17 cellular contexts compared by ENCODE assay signal in the genomic region with DNA sequence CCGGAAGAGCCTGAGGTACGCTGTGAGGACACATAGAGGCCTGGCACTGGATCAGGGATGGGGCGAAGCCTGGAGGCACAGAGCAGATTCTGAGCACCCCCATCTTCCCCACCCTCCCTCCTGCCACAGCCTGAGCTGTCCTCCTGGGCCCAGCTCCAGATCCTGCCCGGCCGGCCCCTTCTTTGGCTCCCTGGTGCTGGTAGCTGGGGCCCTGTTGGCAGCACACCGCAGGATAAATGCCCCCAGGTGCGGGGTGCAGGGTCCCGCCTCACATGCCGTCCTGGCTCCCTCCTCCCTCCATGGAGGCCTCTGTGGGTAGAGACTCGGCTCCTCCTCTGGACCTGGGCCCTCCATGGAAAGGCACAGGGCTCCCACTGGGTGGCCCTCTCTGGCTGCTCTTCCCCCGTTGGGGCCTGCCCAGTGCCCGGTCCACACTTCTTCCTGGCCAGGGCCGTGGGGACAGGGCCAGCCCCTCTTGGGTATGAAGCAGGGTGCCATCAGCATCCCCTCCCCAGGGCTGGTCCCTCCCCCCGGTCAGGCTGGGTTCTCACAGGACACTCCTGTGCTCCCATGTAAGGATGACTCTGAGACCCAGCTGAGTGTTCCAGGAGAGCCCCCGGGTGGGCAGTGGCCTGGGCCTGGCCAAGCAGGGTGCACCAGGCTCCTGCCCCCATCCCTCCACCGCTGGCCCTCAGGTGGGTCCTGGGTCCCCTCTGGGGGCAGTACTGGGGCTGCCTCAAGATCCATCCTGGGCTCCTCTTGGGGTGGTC. TPM values are rescaled to one million over a fixed set of nuclear protein-coding genes. Genes with fewer than 3 reads are reported as not detected.
DNase-seq lines count a peak whose midpoint lies in the region; ATAC-seq lines count a peak whose summit lies in the region.
"Had no signal": no experiment of that assay in that cellular context is flagged by ENCODE, and none has a peak within 500 bp of the region (broad histone marks: within the 10 kb centered on the region; RNA-seq: fewer than 3 reads in every experiment).

No MANE protein-coding gene starts in this region.

- H3K9me3 Mint-ChIP-seq in activated T-cell treated with anti-CD3 and anti-CD28 coated beads, Interleukin-2, amount 50 U/mL, for 72 hours = no peaks in the 10 kb centered on the region
- H3K9me3 Mint-ChIP-seq: activated naive CD8-positive, alpha-beta T cell treated with anti-CD3 and anti-CD28 coated beads for 36 hours; CD14-positive monocyte; naive thymus-derived CD8-positive, alpha-beta T cell; stimulated activated naive CD8-positive, alpha-beta T cell treated with anti-CD3 and anti-CD28 coated beads, Interleukin-15, Interleukin-2, amounts not matched to agents 100 ng/mL and 50 ng/mL, for 24 hours had no signal

- no peak for DNase-seq in activated T-cell treated with anti-CD3 and anti-CD28 coated beads, Interleukin-2, amount 50 U/mL, for 72 hours
- DNase-seq in activated T-cell treated with anti-CD3 and anti-CD28 coated beads, Interleukin-2, amount 50 U/mL, for 1 hour = no peak
- DNase-seq in M059J (ENCODE audit: low read depth) (peak; percentile 30), islet precursor cell (peak; percentile 40), retina (peak; percentile 33)
- DNase-seq in stimulated activated naive CD4-positive, alpha-beta T cell (lab: John Stamatoyannopoulos, UW) = no peak
- DNase-seq: activated CD4-positive, alpha-beta T cell treated with anti-CD3 and anti-CD28 coated beads for 4 hours; activated naive CD8-positive, alpha-beta T cell treated with anti-CD3 and anti-CD28 coated beads for 36 hours; Kasumi-1; NCI-H1436; NCI-H2171; NCI-H748 treated with DMSO at 0.1 percent for 48 hours had no signal

- peak; percentile 21 to 22 for ATAC-seq in activated T-cell treated with anti-CD3 and anti-CD28 coated beads, Interleukin-2, amount 50 U/mL, for 72 hours (replicated peaks in 1 of 2)
- ATAC-seq in GM19328 (IDR thresholded peaks at IDR 0.05; ENCODE audit: unreplicated experiment) (no peak), GM21390 (IDR thresholded peaks at IDR 0.05; ENCODE audit: unreplicated experiment) (no peak)
- ATAC-seq: naive thymus-derived CD8-positive, alpha-beta T cell had no signal

- H3K27me3 Mint-ChIP-seq in activated T-cell treated with anti-CD3 and anti-CD28 coated beads, Interleukin-2, amount 50 U/mL, for 72 hours (ENCODE audit: low read depth) = peaks cover 14% of the 10 kb centered on the region

- no peak overlapping the region for H3K4me3 Mint-ChIP-seq in activated T-cell treated with anti-CD3 and anti-CD28 coated beads, Interleukin-2, amount 50 U/mL, for 72 hours
- H3K4me3 Mint-ChIP-seq: activated naive CD8-positive, alpha-beta T cell treated with anti-CD3 and anti-CD28 coated beads for 36 hours; CD14-positive monocyte; naive thymus-derived CD8-positive, alpha-beta T cell; stimulated activated naive CD8-positive, alpha-beta T cell treated with anti-CD3 and anti-CD28 coated beads, Interleukin-15, Interleukin-2, amounts not matched to agents 100 ng/mL and 50 ng/mL, for 24 hours had no signal

- H3K4me1 Mint-ChIP-seq in activated T-cell treated with anti-CD3 and anti-CD28 coated beads, Interleukin-2, amount 50 U/mL, for 72 hours (ENCODE audit: low read depth) = no peaks in the 10 kb centered on the region
- H3K4me1 Mint-ChIP-seq: activated naive CD8-positive, alpha-beta T cell treated with anti-CD3 and anti-CD28 coated beads for 36 hours; CD14-positive monocyte had no signal

- no peaks in the 10 kb centered on the region for H3K36me3 Mint-ChIP-seq in activated T-cell treated with anti-CD3 and anti-CD28 coated beads, Interleukin-2, amount 50 U/mL, for 72 hours (ENCODE audit: insufficient read depth in 2 of 2)
- H3K36me3 Mint-ChIP-seq: activated naive CD8-positive, alpha-beta T cell treated with anti-CD3 and anti-CD28 coated beads for 36 hours; CD14-positive monocyte; naive thymus-derived CD8-positive, alpha-beta T cell had no signal

- no peak overlapping the region for H3K27ac Mint-ChIP-seq in activated T-cell treated with anti-CD3 and anti-CD28 coated beads, Interleukin-2, amount 50 U/mL, for 72 hours
- H3K27ac Mint-ChIP-seq: activated naive CD8-positive, alpha-beta T cell treated with anti-CD3 and anti-CD28 coated beads for 36 hours; CD14-positive monocyte; naive thymus-derived CD8-positive, alpha-beta T cell; stimulated activated naive CD8-positive, alpha-beta T cell treated with anti-CD3 and anti-CD28 coated beads, Interleukin-15, Interleukin-2, amounts not matched to agents 100 ng/mL and 50 ng/mL, for 24 hours had no signal

RNA-seq across cellular contexts. Expression of a gene that starts 1.1 kb away (rescaled TPM):
- 10 to 100 TPM; 25.0 to 27.7 TPM for total RNA-seq in activated T-cell treated with anti-CD3 and anti-CD28 coated beads, Interleukin-2, amount 50 U/mL, for 72 hours
- total RNA-seq in M059J (2014; rRNA removed; shearing (Covaris generic)) = 0.42 and 1.9 TPM in 2 replicates

RNA-seq across cellular contexts. Expression of a gene that starts 41.2 kb away (rescaled TPM):
- total RNA-seq in activated T-cell treated with anti-CD3 and anti-CD28 coated beads, Interleukin-2, amount 50 U/mL, for 72 hours = 1 to 10 TPM; 9.1 TPM
- total RNA-seq in M059J (2014; rRNA removed; shearing (Covaris generic)) = 0.47 and 1.5 TPM in 2 replicates

RNA-seq across cellular contexts. Expression of a gene that starts 57.0 kb away (rescaled TPM):
- under 1 TPM; 0.77 to 0.93 TPM for total RNA-seq in activated T-cell treated with anti-CD3 and anti-CD28 coated beads, Interleukin-2, amount 50 U/mL, for 72 hours
- total RNA-seq in M059J (2014; rRNA removed; shearing (Covaris generic)) = 0.12 and 0.17 TPM in 2 replicates

Comparison
In these comparisons a context has a peak if more than half of its experiments do, and no peak if none do; other contexts are left out.
1. ATAC-seq: peak in activated T-cell treated with anti-CD3 and anti-CD28 coated beads, Interleukin-2, amount 50 U/mL, for 72 hours (2 of 2); none in GM19328 (single experiment) and GM21390 (single experiment).
2. DNase-seq: peak in M059J (single experiment), islet precursor cell (single experiment) and retina (single experiment); none in activated T-cell treated with anti-CD3 and anti-CD28 coated beads, Interleukin-2, amount 50 U/mL, for 72 hours (0 of 2), activated T-cell treated with anti-CD3 and anti-CD28 coated beads, Interleukin-2, amount 50 U/mL, for 1 hour (single experiment) and stimulated activated naive CD4-positive, alpha-beta T cell (0 of 6).